In genomic region chr10:100997364-100998182, GRCh38 we compare ENCODE assay signal across 7 cellular contexts. TPM values are rescaled to one million over a fixed set of nuclear protein-coding genes. Genes with fewer than 3 reads are reported as not detected.
DNase-seq lines count a peak whose midpoint lies in the region; ATAC-seq and TF ChIP-seq lines count a peak whose summit lies in the region.

No MANE protein-coding gene starts in this region.

- peaks cover 17% of the 10 kb centered on the region for H3K4me1 ChIP-seq in mesendoderm (ENCODE audit: control insufficient read depth, low read depth, low read length)

- DNase-seq in GM12864 (ENCODE audit: low read depth) (peak; percentile 46), NCI-H748 (lab: John Stamatoyannopoulos, UW; ENCODE audit: unreplicated experiment) (peak; percentile 73), mesendoderm (peak; percentile 91)
- DNase-seq in activated CD8-positive, alpha-beta memory T cell treated with anti-CD3 and anti-CD28 coated beads for 4 hours (ENCODE audit: low read depth in 2 of 2): peak; percentile 30 to 46
- DNase-seq in effector memory CD8-positive, alpha-beta T cell: peak; percentile 64 to 72 (median 66)
- DNase-seq in stimulated activated CD8-positive, alpha-beta memory T cell treated with anti-CD3 and anti-CD28 coated beads, Interleukin-15, amount 100 ng/mL, for 1 hour (ENCODE audit: low read depth): peak; percentile 53

- no peaks in the 10 kb centered on the region for H3K27me3 Mint-ChIP-seq in effector memory CD8-positive, alpha-beta T cell

- peak overlapping the region; percentile 94 for H3K23ac ChIP-seq in mesendoderm (ENCODE audit: low read length)

- H2BK120ac ChIP-seq in mesendoderm (ENCODE audit: low read depth, low read length): peak overlapping the region; percentile 5

- peak overlapping the region; percentile 94 for H3K9ac ChIP-seq in mesendoderm (ENCODE audit: low read length)

- peak overlapping the region; percentile 36 to 54 for H3K27ac Mint-ChIP-seq in effector memory CD8-positive, alpha-beta T cell

- no peak overlapping the region for H4K5ac ChIP-seq in mesendoderm (ENCODE audit: low read length)

- H2AK5ac ChIP-seq in mesendoderm (ENCODE audit: low read length): no peak overlapping the region

- peaks cover 10% of the 10 kb centered on the region for H3K36me3 ChIP-seq in mesendoderm (ENCODE audit: control insufficient read depth, insufficient read depth, low read length)

- H3K4me3 ChIP-seq in GM12864 (ENCODE audit: low read depth, low read length): peak overlapping the region; percentile 87
- H3K4me3 ChIP-seq in mesendoderm (ENCODE audit: low read length): peak overlapping the region; percentile 81

- H3K79me1 ChIP-seq in mesendoderm (ENCODE audit: low read length): peaks cover 15% of the 10 kb centered on the region

- peaks cover 20 to 23% of the 10 kb centered on the region in 2 donors for H3K4me1 Mint-ChIP-seq in effector memory CD8-positive, alpha-beta T cell (ENCODE audit: low read depth in 2 of 2)

- peak overlapping the region; percentile 99 for H3K56ac ChIP-seq in mesendoderm (ENCODE audit: low read length)

- ATAC-seq in HG02840 (IDR thresholded peaks at IDR 0.05; ENCODE audit: low FRiP score, unreplicated experiment): peak; percentile 26
- peak; percentile 47 for ATAC-seq in effector memory CD8-positive, alpha-beta T cell (replicated peaks)

- no peak overlapping the region for H2BK15ac ChIP-seq in mesendoderm (replicated peaks; ENCODE audit: low read depth)

- peak overlapping the region; percentile 34 for H3K18ac ChIP-seq in mesendoderm (ENCODE audit: low read length)

- WGBS in mesendoderm (ENCODE audit: extremely low coverage, insufficient coverage, low lambda C conversion rate): no CpG with 5 or more reads among the region's 66 CpGs

- peaks cover 12% of the 10 kb centered on the region for H3K36me3 Mint-ChIP-seq in effector memory CD8-positive, alpha-beta T cell (ENCODE audit: insufficient read depth)

- no peak overlapping the region for H4K8ac ChIP-seq in mesendoderm (ENCODE audit: low read depth, low read length)

- H3K4me2 ChIP-seq in mesendoderm (ENCODE audit: low read length): peak overlapping the region; percentile 98

- H3K27me3 ChIP-seq in mesendoderm (ENCODE audit: insufficient read depth, low read length, poor library complexity): no peaks in the 10 kb centered on the region

- no peak overlapping the region for H3K4ac ChIP-seq in mesendoderm (ENCODE audit: low read depth, low read length)

- H2BK5ac ChIP-seq in mesendoderm (ENCODE audit: low read length): peak overlapping the region; percentile 76

- peaks cover 12% of the 10 kb centered on the region for H3K79me2 ChIP-seq in mesendoderm (ENCODE audit: control insufficient read depth, insufficient read depth, low read length)

- peak overlapping the region; percentile 76 to 83 for H3K4me3 Mint-ChIP-seq in effector memory CD8-positive, alpha-beta T cell

- TF ChIP-seq CTCF in GM12864 (IDR thresholded peaks at IDR 0.05; ENCODE audit: low read depth, low read length, missing control alignments): peak; percentile 87

- no peaks in the 10 kb centered on the region for H3K9me3 Mint-ChIP-seq in effector memory CD8-positive, alpha-beta T cell

- peak overlapping the region; percentile 87 for H3K27ac ChIP-seq in mesendoderm (ENCODE audit: low read depth, low read length)

RNA-seq across cellular contexts. Expression of gene LZTS2, which starts 2.0 kb away (rescaled TPM):
- polyA plus RNA-seq in mesendoderm (2013, experiment 1 of 2): 41.5 TPM
- polyA plus RNA-seq in mesendoderm (2013, experiment 2 of 2): 42.1 TPM

RNA-seq across cellular contexts. Expression of gene TWNK, which starts 10.2 kb away (rescaled TPM):
- 20.1 TPM for polyA plus RNA-seq in mesendoderm (2013, experiment 1 of 2)
- 19.7 TPM for polyA plus RNA-seq in mesendoderm (2013, experiment 2 of 2)

RNA-seq across cellular contexts. Expression of gene MRPL43, which starts 10.3 kb away (rescaled TPM):
- 78.0 TPM for polyA plus RNA-seq in mesendoderm (2013, experiment 1 of 2)
- 74.1 TPM for polyA plus RNA-seq in mesendoderm (2013, experiment 2 of 2)

RNA-seq across cellular contexts. Expression of gene SEMA4G, which starts 28.3 kb away (rescaled TPM):
- 15.2 TPM for polyA plus RNA-seq in mesendoderm (2013, experiment 1 of 2)
- 14.6 TPM for polyA plus RNA-seq in mesendoderm (2013, experiment 2 of 2)

RNA-seq across cellular contexts. Expression of gene PDZD7, which starts 33.4 kb away (rescaled TPM):
- polyA plus RNA-seq in mesendoderm (2013, experiment 1 of 2): 0.39 TPM
- polyA plus RNA-seq in mesendoderm (2013, experiment 2 of 2): 0.39 TPM

Comparison
In these comparisons a context has a peak if more than half of its experiments do, and no peak if none do; other contexts are left out.
1. Peak in every context shown above with its lines: DNase-seq, ATAC-seq, H3K4me3 ChIP-seq and H3K27ac ChIP-seq.
2. DNase-seq: peak in every context shown above with its lines; median percentile 91 in mesendoderm; 73 in NCI-H748; 66 in effector memory CD8-positive, alpha-beta T cell; 53 in stimulated activated CD8-positive, alpha-beta memory T cell treated with anti-CD3 and anti-CD28 coated beads, Interleukin-15, amount 100 ng/mL, for 1 hour; 46 in GM12864; 38 in activated CD8-positive, alpha-beta memory T cell treated with anti-CD3 and anti-CD28 coated beads for 4 hours.